Comparison of ENCODE assay signal across 8 cellular contexts in genomic region chr22:46577361-46578249, GRCh38. TPM values are rescaled to one million over a fixed set of nuclear protein-coding genes. Genes with fewer than 3 reads are reported as not detected.
DNase-seq lines count a peak whose midpoint lies in the region; ATAC-seq, FAIRE-seq and TF ChIP-seq lines count a peak whose summit lies in the region.

No MANE protein-coding gene starts in this region.

- DNase-seq in COLO668 (lab: John Stamatoyannopoulos, UW; ENCODE audit: unreplicated experiment), result peak; percentile 57
- no peak for DNase-seq in astrocyte (ENCODE audit: low read depth)
- no peak for DNase-seq in kidney epithelial cell (ENCODE audit: low read depth)
- DNase-seq in suprapubic skin (ENCODE audit: low spot score in 2 of 2), result peak in 1 of 2 donors; percentile 71
- DNase-seq in NCI-H2196 (lab: John Stamatoyannopoulos, UW; ENCODE audit: unreplicated experiment), result no peak

- H3K4me3 ChIP-seq in HUES48 (ENCODE audit: low read depth, low read length) (peak overlapping the region; percentile 70), astrocyte (ENCODE audit: insufficient read depth, low read depth, low read length) (peak overlapping the region; percentile 59), kidney epithelial cell (ENCODE audit: low read depth, low read length) (peak overlapping the region; percentile 58), suprapubic skin (peak overlapping the region; percentile 84)

- peaks cover 32% of the 10 kb centered on the region for H3K79me2 ChIP-seq in astrocyte (ENCODE audit: insufficient read depth, low read length)

- peaks cover 2% of the 10 kb centered on the region for H3K9me3 Mint-ChIP-seq in astrocyte (ENCODE audit: unreplicated experiment)

- H3K9me3 ChIP-seq in HUES48 (ENCODE audit: control insufficient read depth, insufficient read depth, low read length) (no peaks in the 10 kb centered on the region), astrocyte (ENCODE audit: insufficient read depth, low read depth, low read length) (no peaks in the 10 kb centered on the region), suprapubic skin (no peaks in the 10 kb centered on the region)

- H3K4me1 ChIP-seq in HUES48 (ENCODE audit: control insufficient read depth, insufficient read depth, low read length), result peaks cover 18% of the 10 kb centered on the region
- H3K4me1 ChIP-seq in astrocyte (ENCODE audit: insufficient read depth, low read length), result peaks cover 22% of the 10 kb centered on the region
- peaks cover 64% of the 10 kb centered on the region for H3K4me1 ChIP-seq in suprapubic skin

- peaks cover 23% of the 10 kb centered on the region for H3K4me1 Mint-ChIP-seq in astrocyte (ENCODE audit: low read depth, unreplicated experiment)

- ATAC-seq in HG02623 (IDR thresholded peaks at IDR 0.05; ENCODE audit: unreplicated experiment), result no peak
- ATAC-seq in HG03457 (IDR thresholded peaks at IDR 0.05; ENCODE audit: unreplicated experiment), result no peak

- no peak for TF ChIP-seq CTCF in astrocyte (IDR thresholded peaks at IDR 0.05; ENCODE audit: insufficient read depth, low read depth, low read length)
- TF ChIP-seq CTCF in kidney epithelial cell (IDR thresholded peaks at IDR 0.05; ENCODE audit: insufficient read depth, low read length, poor library complexity, severe bottlenecking), result no peak
- TF ChIP-seq CTCF in suprapubic skin (IDR thresholded peaks at IDR 0.05), result no peak

- no peak for TF ChIP-seq EP300 in suprapubic skin (IDR thresholded peaks at IDR 0.05)

- peak overlapping the region; percentile 85 for H3K4me3 Mint-ChIP-seq in astrocyte (ENCODE audit: unreplicated experiment)

- no peak overlapping the region for H3K27ac Mint-ChIP-seq in astrocyte (ENCODE audit: unreplicated experiment)

- H4K20me1 ChIP-seq in astrocyte (ENCODE audit: insufficient read depth, low read length), result peaks cover 46% of the 10 kb centered on the region

- H3K4me2 ChIP-seq in astrocyte (ENCODE audit: low read length), result peak overlapping the region; percentile 91

- FAIRE-seq in astrocyte (lab: Jason Lieb, UNC), result no peak

- H2AFZ ChIP-seq in astrocyte (ENCODE audit: low read depth, low read length), result no peak overlapping the region

- H3K36me3 ChIP-seq in HUES48 (ENCODE audit: control insufficient read depth, insufficient read depth, low read length) (no peaks in the 10 kb centered on the region), astrocyte (ENCODE audit: insufficient read depth, low read length) (no peaks in the 10 kb centered on the region), kidney epithelial cell (ENCODE audit: control insufficient read depth, insufficient read depth, low read length) (no peaks in the 10 kb centered on the region), suprapubic skin (no peaks in the 10 kb centered on the region)

- 4% methylated on average over 10 of the region's 67 CpGs for WGBS in suprapubic skin

- H3K27me3 Mint-ChIP-seq in astrocyte (ENCODE audit: low read depth, unreplicated experiment), result peaks cover 12% of the 10 kb centered on the region

- H3K27me3 ChIP-seq in HUES48 (ENCODE audit: control insufficient read depth, insufficient read depth, low read length) (peaks cover 9% of the 10 kb centered on the region; the same call in 1 of the 2 replicates), astrocyte (ENCODE audit: insufficient read depth, low read length) (no peaks in the 10 kb centered on the region), kidney epithelial cell (ENCODE audit: control insufficient read depth, insufficient read depth, low read length) (no peaks in the 10 kb centered on the region), suprapubic skin (no peaks in the 10 kb centered on the region)

- TF ChIP-seq POLR2A in suprapubic skin (IDR thresholded peaks at IDR 0.05), result no peak

- no peak overlapping the region for H3K27ac ChIP-seq in HUES48 (ENCODE audit: low read depth, low read length)
- H3K27ac ChIP-seq in astrocyte (ENCODE audit: low read depth, low read length), result no peak overlapping the region
- peak overlapping the region; percentile 82 for H3K27ac ChIP-seq in suprapubic skin

- peaks cover 5% of the 10 kb centered on the region for H3K36me3 Mint-ChIP-seq in astrocyte (ENCODE audit: low read depth, unreplicated experiment)

- H3K9ac ChIP-seq in HUES48 (ENCODE audit: low read depth, low read length), result 0 out of 2 replicates have a peak overlapping the region, but pooled peaks have one; percentile 15
- peak overlapping the region; percentile 69 for H3K9ac ChIP-seq in astrocyte (ENCODE audit: low read length)

RNA-seq across cellular contexts. Expression of gene CELSR1, which starts 40.2 kb away (rescaled TPM):
- 27.6 and 38.5 TPM in 2 replicates for total RNA-seq in astrocyte
- total RNA-seq in kidney epithelial cell, result 180 and 210 TPM in 2 replicates
- 100 to 1,000 TPM in 1 of 4 donors, 10 to 100 TPM in 3; 75.6 to 102 (median 77.5) TPM for total RNA-seq in suprapubic skin

RNA-seq across cellular contexts. Expression of gene GRAMD4, which starts 42.6 kb away (rescaled TPM):
- total RNA-seq in astrocyte, result 14.3 and 17.8 TPM in 2 replicates
- total RNA-seq in kidney epithelial cell, result 23.8 and 30.4 TPM in 2 replicates
- 100 to 1,000 TPM in 3 of 4 donors, 10 to 100 TPM in 1; 64.1 to 230 (median 164) TPM for total RNA-seq in suprapubic skin
